Comparison of ENCODE assay signal across 15 cellular contexts in genomic region chr4:41061482-41062185, GRCh38.
A peak's percentile ranks its signal among the peaks of the same experiment; 100 is the strongest.
DNase-seq lines count a peak whose midpoint lies in the region; ATAC-seq and TF ChIP-seq lines count a peak whose summit lies in the region.
"Had no signal": no experiment of that assay in that cellular context is flagged by ENCODE, and none has a peak within 500 bp of the region (broad histone marks: within the 10 kb centered on the region; RNA-seq: fewer than 3 reads in every experiment).

No MANE protein-coding gene starts in this region.

- H3K9ac ChIP-seq in skeletal muscle satellite cell (ENCODE audit: low read depth, low read length): peak overlapping the region; percentile 26

- TF ChIP-seq POLR2A in esophagus squamous epithelium (IDR thresholded peaks at IDR 0.05): no peak

- DNase-seq in EL (peak; percentile 49), astrocyte of the spinal cord (ENCODE audit: low read depth, low spot score) (peak; percentile 32), fibroblast of the aortic adventitia (ENCODE audit: low read depth) (peak; percentile 60), amniotic stem cell (lab: John Stamatoyannopoulos, UW) (no peak), esophagus squamous epithelium (lab: John Stamatoyannopoulos, UW) (no peak), heart right ventricle (no peak)
- DNase-seq: activated CD4-positive, alpha-beta T cell treated with anti-CD3 and anti-CD28 coated beads for 1 hour; activated CD8-positive, alpha-beta memory T cell treated with anti-CD3 and anti-CD28 coated beads, Interleukin-2, amount 50 U/mL, for 4 hours; DMS 273 treated with DMSO at 0.1 percent for 48 hours; left lung; NCI-H2081 treated with DMSO at 0.1 percent for 48 hours; NCI-H748 treated with DMSO at 0.1 percent for 48 hours had no signal

- no peak overlapping the region for H3K4me3 ChIP-seq in astrocyte of the spinal cord (ENCODE audit: low read depth, low read length)
- no peak overlapping the region for H3K4me3 ChIP-seq in fibroblast of the aortic adventitia (ENCODE audit: low read depth, low read length)
- H3K4me3 ChIP-seq in skeletal muscle satellite cell (ENCODE audit: low read length): peak overlapping the region; percentile 29
- H3K4me3 ChIP-seq in esophagus squamous epithelium: no peak overlapping the region
- H3K4me3 ChIP-seq in heart right ventricle: no peak overlapping the region
- H3K4me3 ChIP-seq: cardiac muscle cell, left lung had no signal

- H3K4me2 ChIP-seq in skeletal muscle satellite cell (ENCODE audit: low read length): peak overlapping the region; percentile 79

- WGBS in esophagus squamous epithelium, 2 donors: 76 to 82% methylated on average over 5 of the region's 5 CpGs
- 67 to 75% methylated on average over 5 of the region's 5 CpGs for WGBS in heart right ventricle, 2 donors

- H3K36me3 ChIP-seq in skeletal muscle satellite cell (ENCODE audit: insufficient read depth, low read length) (peaks cover 11% of the 10 kb centered on the region), esophagus squamous epithelium (peaks cover 0 to 4% (median 0%) of the 10 kb centered on the region in 3 donors), heart right ventricle (no peaks in the 10 kb centered on the region)
- H3K36me3 ChIP-seq: cardiac muscle cell, left lung had no signal

- H3K9me3 ChIP-seq in skeletal muscle satellite cell (replicated peaks; ENCODE audit: low read length) (no peaks in the 10 kb centered on the region), esophagus squamous epithelium (no peaks in the 10 kb centered on the region), heart right ventricle (no peaks in the 10 kb centered on the region)

- TF ChIP-seq CTCF in astrocyte of the spinal cord (IDR thresholded peaks at IDR 0.05; ENCODE audit: low read depth, low read length): no peak
- peak; percentile 41 for TF ChIP-seq CTCF in fibroblast of the aortic adventitia (IDR thresholded peaks at IDR 0.05; ENCODE audit: insufficient read depth, low read length)
- TF ChIP-seq CTCF in esophagus squamous epithelium (IDR thresholded peaks at IDR 0.05): no peak
- TF ChIP-seq CTCF in heart right ventricle (IDR thresholded peaks at IDR 0.05): no peak

- intact Hi-C loops in esophagus squamous epithelium (cut with DNase I) (no loop called here), heart right ventricle (cut with DNase I) (no loop called here)

- in situ Hi-C loops in astrocyte of the spinal cord (cut with HindIII; ENCODE audit: low sequenced_read_pairs): no loop called here

- H3K4me1 ChIP-seq in skeletal muscle satellite cell (ENCODE audit: control insufficient read depth, insufficient read depth, low read length): peaks cover 68% of the 10 kb centered on the region
- peaks cover 0 to 7% (median 0%) of the 10 kb centered on the region in 3 donors for H3K4me1 ChIP-seq in esophagus squamous epithelium
- peaks cover 12 to 58% (median 19%) of the 10 kb centered on the region in 9 donors for H3K4me1 ChIP-seq in heart right ventricle

- no peaks in the 10 kb centered on the region for H3K27me3 ChIP-seq in skeletal muscle satellite cell (ENCODE audit: control insufficient read depth, insufficient read depth, low read length)
- H3K27me3 ChIP-seq in esophagus squamous epithelium: no peaks in the 10 kb centered on the region
- no peaks in the 10 kb centered on the region for H3K27me3 ChIP-seq in heart right ventricle
- H3K27me3 ChIP-seq: cardiac muscle cell, left lung had no signal

- H3K27ac ChIP-seq in esophagus squamous epithelium (no peak overlapping the region), heart right ventricle (no peak overlapping the region)
- H3K27ac ChIP-seq: cardiac muscle cell, left lung had no signal

- ATAC-seq in HG02884 (IDR thresholded peaks at IDR 0.05; ENCODE audit: unreplicated experiment): no peak
- ATAC-seq in heart right ventricle: no peak
- ATAC-seq: left lung had no signal

Comparison
In these comparisons a context has a peak if more than half of its experiments do, and no peak if none do; other contexts are left out.
1. DNase-seq: peak in EL (single experiment), astrocyte of the spinal cord (single experiment) and fibroblast of the aortic adventitia (single experiment); none in amniotic stem cell (single experiment), esophagus squamous epithelium (single experiment) and heart right ventricle (0 of 2).